8 cellular contexts compared by ENCODE assay signal in the genomic region with DNA sequence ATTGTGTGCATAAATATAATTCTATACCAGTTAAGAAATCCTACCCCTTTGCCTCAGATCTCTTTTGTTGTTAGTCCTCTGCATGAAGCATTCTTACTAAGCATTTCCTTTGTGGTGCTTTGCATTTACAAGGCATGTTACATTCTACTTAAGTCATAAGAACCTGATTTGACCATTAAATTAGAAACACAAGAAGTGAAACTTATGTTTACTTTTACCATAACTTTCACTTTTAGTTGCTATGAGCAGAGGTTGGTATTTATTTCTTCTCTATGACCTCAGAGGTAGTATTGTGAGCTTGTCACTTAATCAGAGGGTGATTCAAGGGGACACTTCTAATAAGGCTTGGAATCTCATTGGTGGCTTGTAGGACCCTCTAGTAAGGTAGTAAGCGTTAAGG. TPM values are rescaled to one million over a fixed set of nuclear protein-coding genes. Genes with fewer than 3 reads are reported as not detected.
DNase-seq lines count a peak whose midpoint lies in the region; ATAC-seq, FAIRE-seq and TF ChIP-seq lines count a peak whose summit lies in the region.

No MANE protein-coding gene starts in this region.

- no peaks in the 10 kb centered on the region for H3K9me3 ChIP-seq in SJSA1 (replicated peaks)
- no peaks in the 10 kb centered on the region for H3K9me3 ChIP-seq in HepG2 (ENCODE audit: low read length)

- peak overlapping the region; percentile 77 for H3K27ac Mint-ChIP-seq in activated naive CD4-positive, alpha-beta T cell treated with anti-CD3 and anti-CD28 coated beads for 36 hours

- no peaks in the 10 kb centered on the region for H3K27me3 ChIP-seq in SJSA1 (replicated peaks)
- no peaks in the 10 kb centered on the region for H3K27me3 ChIP-seq in HepG2 (ENCODE audit: control insufficient read depth in 1 of 2, insufficient read depth in 2 of 2, low read length in 2 of 2)

- H4K20me1 ChIP-seq in HepG2 (ENCODE audit: insufficient read depth, low read length): no peaks in the 10 kb centered on the region

- no peak overlapping the region for H3K4me3 Mint-ChIP-seq in activated naive CD4-positive, alpha-beta T cell treated with anti-CD3 and anti-CD28 coated beads for 36 hours

- H3K9ac ChIP-seq in HepG2 (ENCODE audit: insufficient read depth, low read depth, low read length): no peak overlapping the region

- no peaks in the 10 kb centered on the region for H3K27me3 Mint-ChIP-seq in activated naive CD4-positive, alpha-beta T cell treated with anti-CD3 and anti-CD28 coated beads for 36 hours (ENCODE audit: low read depth)

- CTCF ChIA-PET in activated naive CD4-positive, alpha-beta T cell treated with anti-CD3 and anti-CD28 coated beads for 36 hours (lab: Charles Lee): no interaction called here
- CTCF ChIA-PET in HepG2 (lab: Yijun Ruan, JAX; ENCODE audit: low intra/inter-chr PET ratio, low total read pairs): no interaction called here

- no peak for TF ChIP-seq CTCF in HepG2 (CRISPR knock-in tag; IDR thresholded peaks at IDR 0.05)

- TF ChIP-seq EP300 in HepG2 (IDR thresholded peaks at IDR 0.05; ENCODE audit: low read depth in 2 of 2, low read length in 2 of 2): no peak
- TF ChIP-seq EP300 in HepG2 (CRISPR knock-in tag; IDR thresholded peaks at IDR 0.05; ENCODE audit: borderline replicate concordance): no peak

- peaks cover 85% of the 10 kb centered on the region for H3K4me1 Mint-ChIP-seq in activated naive CD4-positive, alpha-beta T cell treated with anti-CD3 and anti-CD28 coated beads for 36 hours (ENCODE audit: low read depth)

- H3K79me2 ChIP-seq in HepG2 (ENCODE audit: insufficient read depth, low read length): peaks cover 87% of the 10 kb centered on the region

- no peak for FAIRE-seq in HepG2 (lab: Jason Lieb, UNC)

- TF ChIP-seq RAD21 in HepG2 (CRISPR knock-in tag; IDR thresholded peaks at IDR 0.05): no peak

- H3K36me3 Mint-ChIP-seq in activated naive CD4-positive, alpha-beta T cell treated with anti-CD3 and anti-CD28 coated beads for 36 hours (ENCODE audit: low read depth): no peaks in the 10 kb centered on the region

- no peak for TF ChIP-seq POLR2A in HepG2 (IDR thresholded peaks at IDR 0.05; ENCODE audit: insufficient read depth in 1 of 2, low read depth in 2 of 2, low read length in 2 of 2)

- H3K4me3 ChIP-seq in SJSA1 (no peak overlapping the region), HepG2 (replicated peaks in 1 of 3; ENCODE audit: insufficient read depth in 1 of 3, low read depth in 2 of 3, low read length in 3 of 3) (no peak overlapping the region)

- 94% methylated on average over 1 of the region's 1 CpG for WGBS in HepG2 (ENCODE audit: low lambda C conversion rate)

- intact Hi-C loops in activated naive CD4-positive, alpha-beta T cell treated with anti-CD3 and anti-CD28 coated beads for 36 hours (cut with micrococcal nuclease): loop anchor here (1.0 to 10.0 kb wide), 9 partner anchors 8 to 1120 kb away; partner anchors contain the start of gene QSOX1
- intact Hi-C loops in HepG2 (cut with micrococcal nuclease; ENCODE audit: unreplicated experiment): no loop called here

- no peak overlapping the region for H2AFZ ChIP-seq in HepG2 (ENCODE audit: low read length)

- H3K9me3 Mint-ChIP-seq in activated naive CD4-positive, alpha-beta T cell treated with anti-CD3 and anti-CD28 coated beads for 36 hours: no peaks in the 10 kb centered on the region

- H3K4me1 ChIP-seq in SJSA1 (replicated peaks) (peaks cover 73% of the 10 kb centered on the region), HepG2 (ENCODE audit: insufficient read depth, low read length) (peaks cover 66% of the 10 kb centered on the region)

- ATAC-seq in HG02870 (IDR thresholded peaks at IDR 0.05; ENCODE audit: unreplicated experiment): peak; percentile 88
- no peak for ATAC-seq in HepG2

- POLR2A ChIA-PET in HepG2 (lab: Yijun Ruan, JAX): no interaction called here

- no peaks in the 10 kb centered on the region for H3K36me3 ChIP-seq in SJSA1
- H3K36me3 ChIP-seq in HepG2 (replicated peaks in 1 of 2; ENCODE audit: control insufficient read depth in 1 of 2, insufficient read depth in 2 of 2, low read length in 2 of 2): no peaks in the 10 kb centered on the region

- H3K27ac ChIP-seq in SJSA1 (peak overlapping the region; percentile 65), HepG2 (ENCODE audit: extremely low read length, insufficient read depth, low read length) (no peak overlapping the region)

- no peak overlapping the region for H3K4me2 ChIP-seq in HepG2 (ENCODE audit: low read depth, low read length)

- no peak for DNase-seq in activated naive CD4-positive, alpha-beta T cell treated with anti-CD3 and anti-CD28 coated beads for 36 hours
- no peak for DNase-seq in activated naive CD4-positive, alpha-beta T cell (lab: John Stamatoyannopoulos, UW)
- peak in 1 of 2 experiments; percentile 62 for DNase-seq in SJSA1 (ENCODE audit: low read depth in 1 of 2, low spot score in 2 of 2)
- DNase-seq in HepG2 (ENCODE audit: low spot score): no peak
- DNase-seq in medulla oblongata (ENCODE audit: extremely low spot score): no peak
- no peak for DNase-seq in iPS-NIHi11 (ENCODE audit: low spot score)
- no peak for DNase-seq in NCI-H2196 (lab: John Stamatoyannopoulos, UW; ENCODE audit: unreplicated experiment)

- in situ Hi-C loops in HepG2 (cut with HindIII; ENCODE audit: extremely low pct_ligation_motif_present, low pct_unique_long_range_greater_than_20kb): no loop called here

- BruUV-seq in HepG2 (replicated peaks; lab: Mats Ljungman, UMichigan): no TSS peak

TF ChIP-seq in HepG2, 621 proteins besides CTCF, POLR2A, EP300 and RAD21:
- TF ChIP-seq EEA1 (CRISPR knock-in tag; IDR thresholded peaks at IDR 0.05; ENCODE audit: borderline replicate concordance) (no peak), ZNF12 (CRISPR knock-in tag; IDR thresholded peaks at IDR 0.05) (peak; percentile 72)

RNA-seq across cellular contexts. Expression of gene FAM20B, which starts 9.0 kb away (rescaled TPM):
- 10 to 100 TPM; 35.1 to 36.1 TPM for total RNA-seq in activated naive CD4-positive, alpha-beta T cell treated with anti-CD3 and anti-CD28 coated beads for 36 hours
- 50.7 and 52.6 TPM in 2 replicates for total RNA-seq in SJSA1 (2014; rRNA removed; shearing (Covaris generic))
- total RNA-seq in HepG2 (2016; rRNA removed; fragmentation: Illumina TruSeq; extraction: Trizol): 26.9 and 34.3 TPM in 2 replicates
- 17.9 and 21.4 TPM in 2 replicates for total RNA-seq in HepG2 (2016; cell fraction: cytosol; rRNA removed; fragmentation: Illumina TruSeq; extraction: Trizol; ENCODE audit: low read depth)
- total RNA-seq in HepG2 (2016; cell fraction: insoluble cytoplasmic fraction; rRNA removed; fragmentation: Illumina TruSeq; extraction: Trizol): 29.6 and 30.0 TPM in 2 replicates
- 27.6 and 35.5 TPM in 2 replicates for total RNA-seq in HepG2 (2016; cell fraction: membrane; rRNA removed; fragmentation: Illumina TruSeq; extraction: Trizol)
- 19.6 and 20.8 TPM in 2 replicates for total RNA-seq in HepG2 (2016; cell fraction: nucleus; rRNA removed; fragmentation: Illumina TruSeq; extraction: Trizol)
- polyA plus RNA-seq in HepG2 (2011; rRNA removed): 13.4 and 13.8 TPM in 2 replicates
- 10.4 and 13.6 TPM in 2 replicates for polyA plus RNA-seq in HepG2 (2011; cell fraction: cytosol; rRNA removed)
- polyA plus RNA-seq in HepG2 (2011; cell fraction: nucleus; rRNA removed): 4.9 and 6.1 TPM in 2 replicates
- polyA plus RNA-seq in HepG2 (2012): 15.3 and 18.2 TPM in 2 replicates
- polyA plus RNA-seq in HepG2 (2016; cell fraction: cytosol; fragmentation: Illumina TruSeq; extraction: Trizol; ENCODE audit: low read depth): 4.5 and 5.0 TPM in 2 replicates
- 22.3 and 22.7 TPM in 2 replicates for polyA plus RNA-seq in HepG2 (2016; cell fraction: insoluble cytoplasmic fraction; fragmentation: Illumina TruSeq; extraction: Trizol; ENCODE audit: low read depth)
- polyA plus RNA-seq in HepG2 (2016; cell fraction: membrane; fragmentation: Illumina TruSeq; extraction: Trizol; ENCODE audit: low read depth): 15.3 and 16.4 TPM in 2 replicates
- 19.1 and 20.1 TPM in 2 replicates for polyA plus RNA-seq in HepG2 (2016; cell fraction: nucleus; fragmentation: Illumina TruSeq; extraction: Trizol; ENCODE audit: insufficient read depth, low read depth)
- 35.0 and 64.9 TPM in 2 replicates for polyA minus RNA-seq in HepG2 (2011; rRNA and poly(A)+ RNA removed; ENCODE audit: low replicate concordance)
- 19.3 and 22.5 TPM in 2 replicates for polyA minus RNA-seq in HepG2 (2011; cell fraction: cytosol; rRNA and poly(A)+ RNA removed)
- 13.1 and 15.4 TPM in 2 replicates for polyA minus RNA-seq in HepG2 (2011; cell fraction: nucleus; rRNA and poly(A)+ RNA removed)

RNA-seq across cellular contexts. Expression of gene TOR3A, which starts 47.1 kb away (rescaled TPM):
- 10 to 100 TPM; 35.8 to 39.2 TPM for total RNA-seq in activated naive CD4-positive, alpha-beta T cell treated with anti-CD3 and anti-CD28 coated beads for 36 hours
- total RNA-seq in SJSA1 (2014; rRNA removed; shearing (Covaris generic)): 27.9 and 30.8 TPM in 2 replicates
- total RNA-seq in HepG2 (2016; rRNA removed; fragmentation: Illumina TruSeq; extraction: Trizol): 21.2 and 28.4 TPM in 2 replicates
- total RNA-seq in HepG2 (2016; cell fraction: cytosol; rRNA removed; fragmentation: Illumina TruSeq; extraction: Trizol; ENCODE audit: low read depth): 7.9 and 11.8 TPM in 2 replicates
- total RNA-seq in HepG2 (2016; cell fraction: insoluble cytoplasmic fraction; rRNA removed; fragmentation: Illumina TruSeq; extraction: Trizol): 19.8 and 28.6 TPM in 2 replicates
- total RNA-seq in HepG2 (2016; cell fraction: membrane; rRNA removed; fragmentation: Illumina TruSeq; extraction: Trizol): 19.8 and 22.1 TPM in 2 replicates
- 31.0 and 31.1 TPM in 2 replicates for total RNA-seq in HepG2 (2016; cell fraction: nucleus; rRNA removed; fragmentation: Illumina TruSeq; extraction: Trizol)
- polyA plus RNA-seq in HepG2 (2011; rRNA removed): 14.7 and 19.0 TPM in 2 replicates
- 13.8 and 15.5 TPM in 2 replicates for polyA plus RNA-seq in HepG2 (2011; cell fraction: cytosol; rRNA removed)
- 14.5 and 18.5 TPM in 2 replicates for polyA plus RNA-seq in HepG2 (2011; cell fraction: nucleus; rRNA removed)
- polyA plus RNA-seq in HepG2 (2012): 19.9 and 27.3 TPM in 2 replicates
- polyA plus RNA-seq in HepG2 (2016; cell fraction: cytosol; fragmentation: Illumina TruSeq; extraction: Trizol; ENCODE audit: low read depth): 9.2 and 13.1 TPM in 2 replicates
- 22.9 and 23.5 TPM in 2 replicates for polyA plus RNA-seq in HepG2 (2016; cell fraction: insoluble cytoplasmic fraction; fragmentation: Illumina TruSeq; extraction: Trizol; ENCODE audit: low read depth)
- 16.3 and 19.2 TPM in 2 replicates for polyA plus RNA-seq in HepG2 (2016; cell fraction: membrane; fragmentation: Illumina TruSeq; extraction: Trizol; ENCODE audit: low read depth)
- polyA plus RNA-seq in HepG2 (2016; cell fraction: nucleus; fragmentation: Illumina TruSeq; extraction: Trizol; ENCODE audit: insufficient read depth, low read depth): 57.8 and 63.2 TPM in 2 replicates
- polyA minus RNA-seq in HepG2 (2011; rRNA and poly(A)+ RNA removed; ENCODE audit: low replicate concordance): 37.3 and 96.0 TPM in 2 replicates
- polyA minus RNA-seq in HepG2 (2011; cell fraction: cytosol; rRNA and poly(A)+ RNA removed): 9.6 and 11.3 TPM in 2 replicates
- 7.3 and 11.7 TPM in 2 replicates for polyA minus RNA-seq in HepG2 (2011; cell fraction: nucleus; rRNA and poly(A)+ RNA removed)
